Comparison of ENCODE assay signal across 31 cellular contexts in the genomic region with DNA sequence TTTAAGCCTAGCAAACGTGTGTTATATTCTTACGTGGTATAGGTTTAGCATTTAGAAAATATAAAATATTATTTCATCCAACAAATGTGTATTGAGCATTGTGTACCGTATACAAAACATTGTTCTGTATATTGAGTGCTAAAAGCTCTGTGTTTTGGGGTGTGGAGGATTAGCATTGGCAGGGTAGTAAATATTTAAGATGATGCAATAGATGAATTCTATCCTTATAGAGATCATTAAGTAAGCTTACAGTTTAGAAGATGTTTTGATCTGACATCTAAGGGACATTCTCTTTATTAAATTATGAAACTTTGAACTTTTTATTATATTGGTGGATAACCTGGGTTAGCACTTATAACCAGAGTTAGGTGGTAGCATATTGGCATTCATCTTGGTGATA.
"Had no signal": no experiment of that assay in that cellular context is flagged by ENCODE, and none has a peak within 500 bp of the region (broad histone marks: within the 10 kb centered on the region; RNA-seq: fewer than 3 reads in every experiment).

No MANE protein-coding gene starts in this region.

- H3K4me1 ChIP-seq: prostate gland, testis, uterus had no signal

- H3K4me3 ChIP-seq: pancreas, prostate gland, right atrium auricular region, skin epidermis, smooth muscle cell, spleen, suprapubic skin, testis, tibial artery, transverse colon, upper lobe of right lung, uterus had no signal

- H3K4me2 ChIP-seq: smooth muscle cell had no signal

- H3K4me1 Mint-ChIP-seq: neural crest cell had no signal

- H3K27ac ChIP-seq: neutrophil, pancreas, prostate gland, right atrium auricular region, skin epidermis, spleen, suprapubic skin, testis, tibial artery, transverse colon, upper lobe of right lung, uterus had no signal

- H3K4me3 Mint-ChIP-seq: naive thymus-derived CD8-positive, alpha-beta T cell; natural killer cell treated with Interleukin-12 subunit alpha and Interleukin-12 subunit beta and Interleukin-15 and Interleukin-18, amount 100 ng/mL, for 72 hours; nephron progenitor cell; neural crest cell; stimulated activated memory B cell treated with anti-CD40 and anti-IgM and Interleukin-4, amounts not matched to agents 10 μg/mL and 1 μg/mL and 100 μg/mL, for 72 hours; stimulated activated naive CD8-positive, alpha-beta T cell treated with anti-CD3 and anti-CD28 coated beads, Interleukin-15, amount 100 ng/mL, for 72 hours; type B pancreatic cell had no signal

- H3K27me3 Mint-ChIP-seq: naive thymus-derived CD8-positive, alpha-beta T cell; natural killer cell treated with Interleukin-12 subunit alpha and Interleukin-12 subunit beta and Interleukin-15 and Interleukin-18, amount 100 ng/mL, for 72 hours; stimulated activated memory B cell treated with anti-CD40 and anti-IgM and Interleukin-4, amounts not matched to agents 10 μg/mL and 1 μg/mL and 100 μg/mL, for 72 hours; stimulated activated naive CD8-positive, alpha-beta T cell treated with anti-CD3 and anti-CD28 coated beads, Interleukin-15, amount 100 ng/mL, for 72 hours; type B pancreatic cell had no signal

- H3K27ac Mint-ChIP-seq: natural killer cell treated with Interleukin-12 subunit alpha and Interleukin-12 subunit beta and Interleukin-15 and Interleukin-18, amount 100 ng/mL, for 72 hours; nephron progenitor cell; stimulated activated memory B cell treated with anti-CD40 and anti-IgM and Interleukin-4, amounts not matched to agents 10 μg/mL and 1 μg/mL and 100 μg/mL, for 72 hours; stimulated activated naive CD8-positive, alpha-beta T cell treated with anti-CD3 and anti-CD28 coated beads, Interleukin-15, amount 100 ng/mL, for 72 hours; type B pancreatic cell had no signal

- FAIRE-seq: pancreas had no signal

- H3K36me3 ChIP-seq: neutrophil, pancreas, prostate gland, transverse colon, uterus had no signal

- H3K27me3 ChIP-seq: neutrophil, pancreas, right atrium auricular region, spleen, suprapubic skin, testis, tibial artery, transverse colon, upper lobe of right lung, uterus had no signal

- DNase-seq: naive thymus-derived CD8-positive, alpha-beta T cell; nephron progenitor cell; nucleus accumbens; pancreas; retina; spleen; stimulated activated CD4-positive, alpha-beta T cell treated with anti-CD3 and anti-CD28 coated beads, Interleukin-12 subunit alpha, Interleukin-12 subunit beta, amount 100 ng/mL, for 4 hours; stimulated activated CD4-positive, alpha-beta T cell treated with anti-CD3 and anti-CD28 coated beads, Interleukin-1b, Interleukin-23, amount 100 ng/mL, for 48 hours; stimulated activated CD4-positive, alpha-beta T cell treated with anti-CD3 and anti-CD28 coated beads, Interleukin-4, amount 100 ng/mL, for 1 hour; stimulated activated CD4-positive, alpha-beta T cell treated with anti-CD3 and anti-CD28 coated beads, Interleukin-4, amount 100 ng/mL, for 4 hours; stimulated activated CD8-positive, alpha-beta memory T cell treated with anti-CD3 and anti-CD28 coated beads, Interleukin-4, amount 100 ng/mL, for 48 hours; stimulated activated naive CD4-positive, alpha-beta T cell; stimulated activated naive CD8-positive, alpha-beta T cell treated with anti-CD3 and anti-CD28 coated beads, Interleukin-15, amount 100 ng/mL, for 72 hours; stimulated activated naive CD8-positive, alpha-beta T cell treated with anti-CD3 and anti-CD28 coated beads, Interleukin-15, Interleukin-2, amounts not matched to agents 100 U/mL and 50 U/mL, for 24 hours; substantia nigra; testis; tibial artery; transverse colon; upper lobe of right lung; uterus had no signal

- ATAC-seq: naive thymus-derived CD8-positive, alpha-beta T cell; natural killer cell treated with Interleukin-12 subunit alpha and Interleukin-12 subunit beta and Interleukin-15 and Interleukin-18, amount 100 ng/mL, for 72 hours; pancreas; sciatic nerve; stimulated activated memory B cell treated with anti-CD40 and anti-IgM and Interleukin-4, amounts not matched to agents 10 μg/mL and 1 μg/mL and 100 μg/mL, for 72 hours; stimulated activated naive CD8-positive, alpha-beta T cell treated with anti-CD3 and anti-CD28 coated beads, Interleukin-15, amount 100 ng/mL, for 72 hours; stimulated activated naive CD8-positive, alpha-beta T cell treated with anti-CD3 and anti-CD28 coated beads, Interleukin-15, Interleukin-2, amounts not matched to agents 100 U/mL and 50 U/mL, for 24 hours; upper lobe of right lung had no signal

- H3K9me3 Mint-ChIP-seq: natural killer cell treated with Interleukin-12 subunit alpha and Interleukin-12 subunit beta and Interleukin-15 and Interleukin-18, amount 100 ng/mL, for 72 hours; neural crest cell; type B pancreatic cell had no signal

- H3K9me3 ChIP-seq: neutrophil, pancreas, prostate gland, right atrium auricular region, suprapubic skin, testis, tibial artery, transverse colon, upper lobe of right lung, uterus had no signal
